Comparison of ENCODE assay signal across 9 cellular contexts in the genomic region with DNA sequence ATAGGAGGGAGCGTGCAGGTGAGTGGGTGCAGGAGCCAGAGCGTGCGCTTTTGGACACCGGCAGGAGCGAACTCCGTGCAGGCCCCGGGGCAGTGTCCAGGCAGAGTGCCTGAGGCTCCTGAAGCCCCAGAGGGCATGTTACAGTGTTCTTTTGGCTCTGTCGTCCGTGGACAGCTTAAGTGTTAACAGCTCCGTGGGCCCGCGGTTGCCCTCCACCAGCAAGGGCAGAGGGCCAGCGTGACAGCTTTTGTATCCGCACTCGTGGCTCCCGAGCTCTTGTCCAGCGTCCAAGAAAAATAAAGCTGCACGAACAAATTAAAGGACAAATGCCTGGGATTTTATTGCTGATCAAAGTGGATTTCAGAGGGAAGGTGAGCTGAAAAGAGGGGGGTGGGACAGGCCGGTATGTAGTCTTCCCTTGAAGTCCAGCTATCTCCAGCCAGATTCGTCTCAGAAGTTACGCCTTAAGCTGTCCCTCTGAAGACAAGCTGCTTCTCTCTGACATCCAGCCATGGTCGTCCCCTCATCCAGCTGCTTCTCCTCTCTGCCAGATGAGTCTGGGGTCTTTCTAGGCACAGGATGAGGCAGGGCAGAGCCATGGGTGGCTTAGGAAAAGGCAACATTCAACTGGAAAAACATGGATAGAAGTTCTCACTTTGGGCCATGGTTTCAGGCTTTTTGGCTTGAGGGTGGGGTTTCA. TPM values are rescaled to one million over a fixed set of nuclear protein-coding genes. Genes with fewer than 3 reads are reported as not detected.
DNase-seq lines count a peak whose midpoint lies in the region; ATAC-seq and TF ChIP-seq lines count a peak whose summit lies in the region.
"Had no signal": no experiment of that assay in that cellular context is flagged by ENCODE, and none has a peak within 500 bp of the region (broad histone marks: within the 10 kb centered on the region; RNA-seq: fewer than 3 reads in every experiment).

No MANE protein-coding gene starts in this region.

- H3K9me3 Mint-ChIP-seq in activated CD4-positive, alpha-beta memory T cell treated with anti-CD3 and anti-CD28 coated beads, Interleukin-2, amount 10 ng/mL, durations not matched to agents 7 days and 5 days = no peaks in the 10 kb centered on the region

- H3K36me3 Mint-ChIP-seq in activated CD4-positive, alpha-beta memory T cell treated with anti-CD3 and anti-CD28 coated beads, Interleukin-2, amount 10 ng/mL, durations not matched to agents 7 days and 5 days (ENCODE audit: low read depth) = peaks cover 10% of the 10 kb centered on the region

- intact Hi-C loops in left ventricle myocardium superior (cut with micrococcal nuclease) = no loop called here

- H3K27ac ChIP-seq in skeletal muscle tissue (ENCODE audit: low read depth, low read length) = peak overlapping the region; percentile 95

- H3K27me3 Mint-ChIP-seq in activated CD4-positive, alpha-beta memory T cell treated with anti-CD3 and anti-CD28 coated beads, Interleukin-2, amount 10 ng/mL, durations not matched to agents 7 days and 5 days = peaks cover 16% of the 10 kb centered on the region

- POLR2A ChIA-PET in HEK293T (lab: Yijun Ruan, JAX) = interaction anchor here (0.8 to 3.7 kb wide), 13 partner anchors 7 to 421 kb away, joined by 3 to 34 read pairs (median 4); a partner anchor contains a TSS
- POLR2A ChIA-PET in activated CD4-positive, alpha-beta memory T cell treated with anti-CD3 and anti-CD28 coated beads, Interleukin-2, amount 10 ng/mL, durations not matched to agents 7 days and 5 days (lab: Charles Lee) = interaction anchor here (0.6 to 4.4 kb wide), 16 partner anchors 8 to 517 kb away, joined by 3 to 66 read pairs (median 4); a partner anchor contains a TSS

- DNase-seq in HEK293T (ENCODE audit: extremely low spot score) = no peak
- no peak for DNase-seq in activated CD4-positive, alpha-beta memory T cell treated with anti-CD3 and anti-CD28 coated beads, Interleukin-2, amount 10 ng/mL, durations not matched to agents 7 days and 5 days
- peak; percentile 49 for DNase-seq in left ventricle myocardium superior
- no peak for DNase-seq in 8988T
- no peak for DNase-seq in OCI-M1 (lab: John Stamatoyannopoulos, UW)
- DNase-seq in iPS-NIHi7 (ENCODE audit: extremely low spot score) = no peak

- CTCF ChIA-PET in HEK293T (lab: Yijun Ruan, JAX) = interaction anchor here (1.0 to 1.5 kb wide), 2 partner anchors 14 to 81 kb away, joined by 3 to 7 read pairs; no protein-coding TSS in a partner anchor
- CTCF ChIA-PET in activated CD4-positive, alpha-beta memory T cell treated with anti-CD3 and anti-CD28 coated beads, Interleukin-2, amount 10 ng/mL, durations not matched to agents 7 days and 5 days (lab: Charles Lee) = interaction anchor here (0.9 to 4.9 kb wide), 13 partner anchors 10 to 603 kb away, joined by 3 to 52 read pairs (median 5); a partner anchor contains a TSS

- H3K4me3 ChIP-seq in skeletal muscle tissue (ENCODE audit: low read length in 3 of 3) = peak overlapping the region; percentile 71 to 94 (median 76)

- H3K4me1 Mint-ChIP-seq in activated CD4-positive, alpha-beta memory T cell treated with anti-CD3 and anti-CD28 coated beads, Interleukin-2, amount 10 ng/mL, durations not matched to agents 7 days and 5 days = peaks cover 43% of the 10 kb centered on the region

- peaks cover 31 to 47% (median 45%) of the 10 kb centered on the region in 3 donors for H3K4me1 ChIP-seq in skeletal muscle tissue (ENCODE audit: control insufficient read depth in 3 of 3, insufficient read depth in 3 of 3, low read length in 3 of 3)

- peak overlapping the region; percentile 96 for H3K4me3 Mint-ChIP-seq in activated CD4-positive, alpha-beta memory T cell treated with anti-CD3 and anti-CD28 coated beads, Interleukin-2, amount 10 ng/mL, durations not matched to agents 7 days and 5 days

- no peaks in the 10 kb centered on the region for H3K27me3 ChIP-seq in skeletal muscle tissue (ENCODE audit: control insufficient read depth in 3 of 3, insufficient read depth in 3 of 3, low read length in 3 of 3)

- peak overlapping the region; percentile 85 to 95 (median 90) for H3K9ac ChIP-seq in skeletal muscle tissue (ENCODE audit: low read depth in 1 of 3, low read length in 3 of 3)

- no peaks in the 10 kb centered on the region for H3K36me3 ChIP-seq in skeletal muscle tissue (ENCODE audit: control insufficient read depth in 3 of 3, insufficient read depth in 3 of 3, low read length in 3 of 3)

- H3K9me3 ChIP-seq in skeletal muscle tissue (ENCODE audit: control insufficient read depth in 3 of 3, low read length in 3 of 3) = no peaks in the 10 kb centered on the region

- ATAC-seq in left ventricle myocardium superior (no peak), GM21825 (IDR thresholded peaks at IDR 0.05; ENCODE audit: unreplicated experiment) (no peak)

- no peak overlapping the region for H3K27ac Mint-ChIP-seq in activated CD4-positive, alpha-beta memory T cell treated with anti-CD3 and anti-CD28 coated beads, Interleukin-2, amount 10 ng/mL, durations not matched to agents 7 days and 5 days

TF ChIP-seq in HEK293T, 16 proteins besides CTCF, POLR2A, EP300 and RAD21:
- 0 out of 2 replicates have a peak, but pooled peaks have one; percentile 35 for TF ChIP-seq L3MBTL2 (conservative IDR thresholded peaks at IDR 0.05)
- TF ChIP-seq ARNT (IDR thresholded peaks at IDR 0.05) = no peak

RNA-seq across cellular contexts. Expression of a gene that starts 1.0 kb away (rescaled TPM):
- 100 to 1,000 TPM; 101 to 110 TPM for total RNA-seq in activated CD4-positive, alpha-beta memory T cell treated with anti-CD3 and anti-CD28 coated beads, Interleukin-2, amount 10 ng/mL, durations not matched to agents 7 days and 5 days
- total RNA-seq in left ventricle myocardium superior (97.0 TPM), skeletal muscle tissue (45.4 TPM)

RNA-seq across cellular contexts. Expression of a gene that starts 6.6 kb away (rescaled TPM):
- 100 to 1,000 TPM in 1 of 2 experiments, 10 to 100 TPM in 1; 99.2 to 103 TPM for total RNA-seq in activated CD4-positive, alpha-beta memory T cell treated with anti-CD3 and anti-CD28 coated beads, Interleukin-2, amount 10 ng/mL, durations not matched to agents 7 days and 5 days
- total RNA-seq in left ventricle myocardium superior (41.5 TPM), skeletal muscle tissue (27.7 TPM)

RNA-seq across cellular contexts. Expression of a gene that starts 11.3 kb away (rescaled TPM):
- under 1 TPM in 1 of 2 experiments, not detected in 1; 0.30 TPM for total RNA-seq in activated CD4-positive, alpha-beta memory T cell treated with anti-CD3 and anti-CD28 coated beads, Interleukin-2, amount 10 ng/mL, durations not matched to agents 7 days and 5 days
- total RNA-seq in left ventricle myocardium superior (5.9 TPM), skeletal muscle tissue (14.6 TPM)

RNA-seq across cellular contexts. Expression of a gene that starts 39.0 kb away (rescaled TPM):
- total RNA-seq in activated CD4-positive, alpha-beta memory T cell treated with anti-CD3 and anti-CD28 coated beads, Interleukin-2, amount 10 ng/mL, durations not matched to agents 7 days and 5 days = 1 to 10 TPM in 1 of 2 experiments, under 1 TPM in 1; 0.28 to 1.0 TPM
- total RNA-seq in left ventricle myocardium superior (16.8 TPM), skeletal muscle tissue (16.7 TPM)

RNA-seq across cellular contexts. Expression of a gene that starts 45.7 kb away (rescaled TPM):
- under 1 TPM in 1 of 2 experiments, not detected in 1; 0.18 TPM for total RNA-seq in activated CD4-positive, alpha-beta memory T cell treated with anti-CD3 and anti-CD28 coated beads, Interleukin-2, amount 10 ng/mL, durations not matched to agents 7 days and 5 days
- total RNA-seq in left ventricle myocardium superior (not detected), skeletal muscle tissue (not detected)
- total RNA-seq: myocyte had no signal
